ENCODE assay signal across 1 cellular context in genomic region chr19:35629332-35629633, GRCh38.
TF ChIP-seq lines count a peak whose summit lies in the region.

No MANE protein-coding gene starts in this region.

TF ChIP-seq in IMR-90, 13 proteins besides CTCF, POLR2A, EP300 and RAD21:
- TF ChIP-seq USF2 (IDR thresholded peaks at IDR 0.05; ENCODE audit: low read depth, low read length) (no peak), CEBPB (IDR thresholded peaks at IDR 0.05; ENCODE audit: low read depth, low read length) (no peak), MAZ (IDR thresholded peaks at IDR 0.05; ENCODE audit: borderline replicate concordance, low read depth, low read length) (no peak), MAFK (IDR thresholded peaks at IDR 0.05; ENCODE audit: low read depth, low read length) (no peak), RCOR1 (IDR thresholded peaks at IDR 0.05; ENCODE audit: insufficient replicate concordance, low read length) (no peak), CHD1 (IDR thresholded peaks at IDR 0.05; ENCODE audit: low read depth, low read length) (no peak)
